8 cellular contexts compared by ENCODE assay signal in genomic region chr7:87220026-87220733, GRCh38. TPM values are rescaled to one million over a fixed set of nuclear protein-coding genes. Genes with fewer than 3 reads are reported as not detected.
DNase-seq lines count a peak whose midpoint lies in the region; ATAC-seq and TF ChIP-seq lines count a peak whose summit lies in the region.

No MANE protein-coding gene starts in this region.

- intact Hi-C loops in activated CD4-positive, alpha-beta T cell treated with anti-CD3 and anti-CD28 coated beads, Interleukin-2, amount 10 ng/mL, durations not matched to agents 24 days and 14 days (cut with micrococcal nuclease): loop anchor here (1.0 to 2.0 kb wide), 3 partner anchors 17 to 125 kb away; partner anchors contain the start of genes CROT and DMTF1

- peaks cover 5% of the 10 kb centered on the region for H3K27me3 ChIP-seq in AG04450 (ENCODE audit: control insufficient read depth, insufficient read depth, low read length)
- peaks cover 0 to 5% (median 1%) of the 10 kb centered on the region in 4 donors for H3K27me3 ChIP-seq in liver (ENCODE audit: control insufficient read depth in 4 of 4, insufficient read depth in 4 of 4, low read length in 3 of 4)

- CTCF ChIA-PET in AG04450 (lab: Charles Lee): interaction anchor here (0.6 to 2.8 kb wide), 3 partner anchors 14 to 145 kb away, joined by 3 to 8 read pairs (median 4); no protein-coding TSS in a partner anchor

- no peaks in the 10 kb centered on the region for H3K9me3 Mint-ChIP-seq in activated CD4-positive, alpha-beta T cell treated with anti-CD3 and anti-CD28 coated beads, Interleukin-2, amount 10 ng/mL, durations not matched to agents 24 days and 14 days

- DNase-seq in AG04450 (ENCODE audit: low read depth, low spot score) (no peak), NCI-H345 (lab: John Stamatoyannopoulos, UW) (peak; percentile 84), cortex of kidney (lab: John Stamatoyannopoulos, UW) (peak; percentile 11)
- peak; percentile 95 for DNase-seq in activated CD4-positive, alpha-beta T cell treated with anti-CD3 and anti-CD28 coated beads, Interleukin-2, amount 10 ng/mL, durations not matched to agents 24 days and 14 days
- peak; percentile 84 for DNase-seq in stimulated activated CD4-positive, alpha-beta T cell treated with anti-CD3 and anti-CD28 coated beads, Interleukin-4, amount 100 ng/mL, for 1 hour

- H3K36me3 ChIP-seq in liver (ENCODE audit: control insufficient read depth in 4 of 4, insufficient read depth in 3 of 4, low read depth in 1 of 4, low read length in 3 of 4): no peaks in the 10 kb centered on the region

- H3K27ac Mint-ChIP-seq in activated CD4-positive, alpha-beta T cell treated with anti-CD3 and anti-CD28 coated beads, Interleukin-2, amount 10 ng/mL, durations not matched to agents 24 days and 14 days: peak overlapping the region; percentile 99

- H3K4me3 ChIP-seq in AG04450 (ENCODE audit: low read depth, low read length): peak overlapping the region; percentile 91
- H3K4me3 ChIP-seq in liver (ENCODE audit: low read depth in 1 of 3, low read length in 3 of 3): peak overlapping the region; percentile 76 to 81 (median 79)

- peaks cover 2 to 18% (median 10%) of the 10 kb centered on the region in 4 donors for H3K4me1 ChIP-seq in liver (ENCODE audit: control insufficient read depth in 4 of 4, insufficient read depth in 4 of 4, low read length in 3 of 4)

- H3K36me3 Mint-ChIP-seq in activated CD4-positive, alpha-beta T cell treated with anti-CD3 and anti-CD28 coated beads, Interleukin-2, amount 10 ng/mL, durations not matched to agents 24 days and 14 days (ENCODE audit: low read depth): peaks cover 16% of the 10 kb centered on the region

- under 1% methylated on average over 75 of the region's 75 CpGs for WGBS in liver

- peaks cover 32% of the 10 kb centered on the region for H3K4me1 Mint-ChIP-seq in activated CD4-positive, alpha-beta T cell treated with anti-CD3 and anti-CD28 coated beads, Interleukin-2, amount 10 ng/mL, durations not matched to agents 24 days and 14 days

- H3K9me3 ChIP-seq in AG04450 (ENCODE audit: control insufficient read depth, insufficient read depth, low read length): peaks cover 3% of the 10 kb centered on the region; the same call in 1 of the 2 replicates
- H3K9me3 ChIP-seq in liver (ENCODE audit: control insufficient read depth in 4 of 4, low read length in 3 of 4): no peaks in the 10 kb centered on the region

- H3K27ac ChIP-seq in AG04450 (ENCODE audit: low read depth, low read length) (peak overlapping the region; percentile 75), liver (ENCODE audit: low read depth in 1 of 2, low read length in 2 of 2) (peak overlapping the region; percentile 82 to 88)

- peaks cover 11% of the 10 kb centered on the region for H3K27me3 Mint-ChIP-seq in activated CD4-positive, alpha-beta T cell treated with anti-CD3 and anti-CD28 coated beads, Interleukin-2, amount 10 ng/mL, durations not matched to agents 24 days and 14 days

- POLR2A ChIA-PET in AG04450 (lab: Yijun Ruan, JAX): interaction anchor here (0.9 to 2.7 kb wide), 6 partner anchors 24 to 125 kb away, joined by 3 to 39 read pairs (median 4); partner anchors contain the start of gene DMTF1

- peak overlapping the region; percentile 99 for H3K4me3 Mint-ChIP-seq in activated CD4-positive, alpha-beta T cell treated with anti-CD3 and anti-CD28 coated beads, Interleukin-2, amount 10 ng/mL, durations not matched to agents 24 days and 14 days

- peak; percentile 40 for ATAC-seq in GM18868 (IDR thresholded peaks at IDR 0.05; ENCODE audit: unreplicated experiment)
- peak; percentile 26 for ATAC-seq in HG03097 (IDR thresholded peaks at IDR 0.05; ENCODE audit: low FRiP score, unreplicated experiment)

- peak overlapping the region in 1 of 2 donors; percentile 77 for H3K9ac ChIP-seq in liver (ENCODE audit: low read depth in 1 of 2, low read length in 2 of 2)

- TF ChIP-seq CTCF in AG04450 (IDR thresholded peaks at IDR 0.05; ENCODE audit: low read depth, low read length) (no peak; the same call in 1 of the 2 replicates), liver (IDR thresholded peaks at IDR 0.05; ENCODE audit: low read depth, low read length, missing input control) (peak; percentile 3)

- TF ChIP-seq RAD21 in liver (IDR thresholded peaks at IDR 0.05): no peak

TF ChIP-seq in liver, 16 proteins besides CTCF, POLR2A, EP300 and RAD21:
- TF ChIP-seq EGR1 (IDR thresholded peaks at IDR 0.05; ENCODE audit: low read depth in 2 of 2): no peak
- TF ChIP-seq RXRA (IDR thresholded peaks at IDR 0.05): no peak
- no peak for TF ChIP-seq TAF1 (conservative IDR thresholded peaks at IDR 0.05)
- no peak for TF ChIP-seq NR2F2 (IDR thresholded peaks at IDR 0.05)
- no peak for TF ChIP-seq HNF4A (conservative IDR thresholded peaks at IDR 0.05)
- no peak for TF ChIP-seq ATF3 (IDR thresholded peaks at IDR 0.05)
- TF ChIP-seq FOXA1 (IDR thresholded peaks at IDR 0.05): no peak
- no peak for TF ChIP-seq YY1 (IDR thresholded peaks at IDR 0.05)
- TF ChIP-seq HNF4G (IDR thresholded peaks at IDR 0.05): no peak
- TF ChIP-seq FOXA2 (IDR thresholded peaks at IDR 0.05): no peak
- no peak for TF ChIP-seq ZBTB33 (IDR thresholded peaks at IDR 0.05)
- TF ChIP-seq REST (IDR thresholded peaks at IDR 0.05): no peak
- TF ChIP-seq JUND (IDR thresholded peaks at IDR 0.05): no peak

RNA-seq across cellular contexts. Expression of gene TMEM243, which starts 0.6 kb away (rescaled TPM):
- polyA plus RNA-seq in AG04450 (2011; rRNA removed) (35.4 and 50.2 TPM in 2 replicates), liver (1 to 10 TPM; 5.3 to 8.0 TPM)
- polyA minus RNA-seq in AG04450 (2011; rRNA and poly(A)+ RNA removed): 16.6 and 22.3 TPM in 2 replicates
- total RNA-seq in activated CD4-positive, alpha-beta T cell treated with anti-CD3 and anti-CD28 coated beads, Interleukin-2, amount 10 ng/mL, durations not matched to agents 24 days and 14 days: 46.1 and 48.0 TPM in 2 replicates
- total RNA-seq in liver: 1 to 10 TPM; 4.8 to 5.8 TPM
